1 cellular context compared by ENCODE assay signal in genomic region chr4:107896651-107897050, GRCh38.
TF ChIP-seq lines count a peak whose summit lies in the region.

No MANE protein-coding gene starts in this region.

TF ChIP-seq in SK-N-SH, 30 proteins besides CTCF, POLR2A, EP300 and RAD21 (continued from another document):
- TF ChIP-seq ZBTB33 (IDR thresholded peaks at IDR 0.05; ENCODE audit: borderline replicate concordance, low read depth) (no peak), FOSL2 (IDR thresholded peaks at IDR 0.05; ENCODE audit: borderline replicate concordance, low read depth) (no peak)
TF ChIP-seq in SK-N-SH: peak in this region for 0.
